Comparison of ENCODE assay signal across 27 cellular contexts in the genomic region with DNA sequence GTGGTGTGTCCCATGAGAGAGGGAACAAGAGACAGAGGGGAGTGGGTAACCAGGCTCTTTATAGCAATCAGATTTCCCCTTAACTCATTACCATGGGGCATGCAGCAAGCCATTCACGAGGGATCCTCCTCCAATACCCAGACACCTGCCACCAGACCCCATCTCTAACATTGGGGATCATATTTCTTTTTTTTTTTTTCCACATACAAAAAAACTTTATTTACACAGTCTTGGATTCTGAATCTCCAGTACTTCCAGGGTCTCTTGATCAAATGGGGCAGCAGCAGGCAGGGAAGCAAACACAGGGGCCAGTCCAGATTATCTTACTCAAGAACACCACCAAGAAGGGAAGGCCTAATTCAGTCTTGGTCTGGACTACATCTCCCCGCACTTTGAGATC.
"Had no signal": no experiment of that assay in that cellular context is flagged by ENCODE, and none has a peak within 500 bp of the region (broad histone marks: within the 10 kb centered on the region; RNA-seq: fewer than 3 reads in every experiment).

No MANE protein-coding gene starts in this region.

- H3K27me3 Mint-ChIP-seq: activated B cell treated with CpG ODN at 0.5 μM for 24 hours; activated CD4-positive, alpha-beta T cell treated with anti-CD3 and anti-CD28 coated beads, Interleukin-2, amount 10 ng/mL, durations not matched to agents 24 days and 14 days; activated CD8-positive, alpha-beta memory T cell treated with anti-CD3 and anti-CD28 coated beads, Interleukin-2, amount 10 ng/mL, durations not matched to agents 7 days and 5 days; activated naive CD8-positive, alpha-beta T cell treated with anti-CD3 and anti-CD28 coated beads, Interleukin-2, amount 10 ng/mL, durations not matched to agents 7 days and 5 days; central memory CD8-positive, alpha-beta T cell; T-cell had no signal

- DNase-seq: activated B cell treated with CpG ODN at 0.5 μM for 24 hours; activated CD4-positive, alpha-beta T cell treated with anti-CD3 and anti-CD28 coated beads for 1 hour; activated CD4-positive, alpha-beta T cell treated with anti-CD3 and anti-CD28 coated beads, Interleukin-2, amount 10 ng/mL, durations not matched to agents 24 days and 14 days; activated CD4-positive, alpha-beta T cell treated with anti-CD3 and anti-CD28 coated beads, Interleukin-2, amount 50 U/mL, for 48 hours; activated CD8-positive, alpha-beta memory T cell treated with anti-CD3 and anti-CD28 coated beads, Interleukin-2, amount 10 ng/mL, durations not matched to agents 7 days and 5 days; activated gamma-delta T cell treated with Interleukin-2 at 50 U/mL for 16 hours; activated naive CD8-positive, alpha-beta T cell treated with anti-CD3 and anti-CD28 coated beads, Interleukin-2, amount 10 ng/mL, durations not matched to agents 7 days and 5 days; activated T-cell treated with anti-CD3 and anti-CD28 coated beads, Interleukin-2, amount 50 U/mL, for 48 hours; aorta; NCI-H1048; NCI-H146; NCI-H187 treated with DMSO at 0.1 percent for 48 hours; NCI-H2081 treated with DMSO at 0.1 percent for 48 hours; NCI-H446 treated with DMSO at 0.1 percent for 48 hours; NCI-H526; NCI-H82; OCI-M1; RPMI8226; T-cell; T-helper 2 cell; T1000 had no signal

- H3K27ac Mint-ChIP-seq: activated B cell treated with CpG ODN at 0.5 μM for 24 hours; activated CD4-positive, alpha-beta T cell treated with anti-CD3 and anti-CD28 coated beads, Interleukin-2, amount 10 ng/mL, durations not matched to agents 24 days and 14 days; activated T-helper 2 cell treated with anti-CD3 and anti-CD28 coated beads, Interferon-gamma antibody, Interleukin-2, Interleukin-4, amounts not matched to agents 10 μg/mL and 5 μg/mL and 100 μg/mL, durations not matched to agents 14 hours and 24 hours and 36 hours; T-cell had no signal

- ATAC-seq: activated CD8-positive, alpha-beta memory T cell treated with anti-CD3 and anti-CD28 coated beads, Interleukin-2, amount 10 ng/mL, durations not matched to agents 7 days and 5 days; Panc1; Right ventricle myocardium inferior; T-cell had no signal

- H3K4me3 Mint-ChIP-seq: activated B cell treated with CpG ODN at 0.5 μM for 24 hours; activated CD4-positive, alpha-beta T cell treated with anti-CD3 and anti-CD28 coated beads, Interleukin-2, amount 10 ng/mL, durations not matched to agents 24 days and 14 days; activated CD8-positive, alpha-beta memory T cell treated with anti-CD3 and anti-CD28 coated beads, Interleukin-2, amount 10 ng/mL, durations not matched to agents 7 days and 5 days; activated naive CD8-positive, alpha-beta T cell treated with anti-CD3 and anti-CD28 coated beads, Interleukin-2, amount 10 ng/mL, durations not matched to agents 7 days and 5 days; central memory CD8-positive, alpha-beta T cell; T-cell had no signal

- FAIRE-seq: TTC549 had no signal

- H3K4me3 ChIP-seq: SK-N-MC had no signal

- H3K9me3 Mint-ChIP-seq: activated B cell treated with CpG ODN at 0.5 μM for 24 hours; activated CD4-positive, alpha-beta T cell treated with anti-CD3 and anti-CD28 coated beads, Interleukin-2, amount 10 ng/mL, durations not matched to agents 24 days and 14 days; activated naive CD8-positive, alpha-beta T cell treated with anti-CD3 and anti-CD28 coated beads, Interleukin-2, amount 10 ng/mL, durations not matched to agents 7 days and 5 days; activated T-helper 2 cell treated with anti-CD3 and anti-CD28 coated beads, Interferon-gamma antibody, Interleukin-2, Interleukin-4, amounts not matched to agents 10 μg/mL and 5 μg/mL and 100 μg/mL, durations not matched to agents 14 hours and 24 hours and 36 hours; central memory CD8-positive, alpha-beta T cell; T-cell had no signal

- H3K27ac ChIP-seq: SK-N-MC had no signal
